Comparison of ENCODE assay signal across 8 cellular contexts in genomic region chr2:64213607-64214275, GRCh38.
DNase-seq lines count a peak whose midpoint lies in the region; ATAC-seq, FAIRE-seq and TF ChIP-seq lines count a peak whose summit lies in the region.

No MANE protein-coding gene starts in this region.

- intact Hi-C loops in lower lobe of right lung (cut with DNase I): no loop called here

- no peak overlapping the region for H3K4me3 ChIP-seq in lower lobe of right lung

- no peaks in the 10 kb centered on the region for H3K27me3 ChIP-seq in lower lobe of right lung (ENCODE audit: low read depth)

- ATAC-seq in HG02759 (IDR thresholded peaks at IDR 0.05; ENCODE audit: unreplicated experiment): peak; percentile 52
- no peak for ATAC-seq in lower lobe of right lung

- TF ChIP-seq CTCF in lower lobe of right lung (IDR thresholded peaks at IDR 0.05): no peak

- no peaks in the 10 kb centered on the region for H3K36me3 ChIP-seq in lower lobe of right lung

- DNase-seq in SW480 (ENCODE audit: low spot score) (peak; percentile 37), lower lobe of right lung (no peak), NCI-H446 (lab: John Stamatoyannopoulos, UW) (no peak), frontal cortex (ENCODE audit: low spot score in 2 of 2) (no peak), globus pallidus (ENCODE audit: low spot score) (no peak), NCI-H1048 (lab: John Stamatoyannopoulos, UW) (no peak)

- in situ Hi-C loops in GM18951 (cut with MboI; ENCODE audit: low sequenced_read_pairs, unreplicated experiment): no loop called here

- H3K27ac ChIP-seq in lower lobe of right lung: peak overlapping the region; percentile 58

- FAIRE-seq in frontal cortex (lab: Jason Lieb, UNC): no peak

- TF ChIP-seq POLR2A in GM18951 (IDR thresholded peaks at IDR 0.05; ENCODE audit: extremely low read depth, insufficient read depth, insufficient read length): peak; percentile 10

- peaks cover 31% of the 10 kb centered on the region for H3K4me1 ChIP-seq in lower lobe of right lung

- H3K9me3 ChIP-seq in lower lobe of right lung: no peaks in the 10 kb centered on the region
